3 cellular contexts compared by ENCODE assay signal in the genomic region with DNA sequence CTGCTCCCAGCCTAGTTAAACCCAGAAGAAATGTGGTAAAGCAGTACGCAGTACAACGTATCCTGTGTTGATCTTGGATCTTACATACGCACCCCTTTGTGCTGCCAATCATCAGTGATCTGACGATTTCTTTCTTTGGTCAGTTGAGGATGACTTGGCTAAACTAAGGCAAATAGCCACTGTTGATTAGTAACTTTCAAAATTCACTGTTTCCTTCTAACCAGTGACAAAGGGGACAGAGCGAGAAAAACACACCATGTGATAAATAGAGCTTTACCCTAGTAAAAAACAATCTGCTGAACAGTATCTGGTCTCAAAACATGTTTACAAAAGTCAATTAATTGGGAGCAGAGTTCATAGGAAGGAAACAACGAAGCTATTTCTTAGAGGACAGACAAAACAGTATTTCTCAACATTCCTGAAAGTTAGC.
TF ChIP-seq lines count a peak whose summit lies in the region.

No MANE protein-coding gene starts in this region.

TF ChIP-seq in GM23338, 12 proteins besides CTCF, POLR2A, EP300 and RAD21:
- TF ChIP-seq ZNF114 (CRISPR knock-in tag; IDR thresholded peaks at IDR 0.05), result no peak
- TF ChIP-seq NANOG (IDR thresholded peaks at IDR 0.05; ENCODE audit: borderline replicate concordance), result no peak
- TF ChIP-seq, protein P1, sequence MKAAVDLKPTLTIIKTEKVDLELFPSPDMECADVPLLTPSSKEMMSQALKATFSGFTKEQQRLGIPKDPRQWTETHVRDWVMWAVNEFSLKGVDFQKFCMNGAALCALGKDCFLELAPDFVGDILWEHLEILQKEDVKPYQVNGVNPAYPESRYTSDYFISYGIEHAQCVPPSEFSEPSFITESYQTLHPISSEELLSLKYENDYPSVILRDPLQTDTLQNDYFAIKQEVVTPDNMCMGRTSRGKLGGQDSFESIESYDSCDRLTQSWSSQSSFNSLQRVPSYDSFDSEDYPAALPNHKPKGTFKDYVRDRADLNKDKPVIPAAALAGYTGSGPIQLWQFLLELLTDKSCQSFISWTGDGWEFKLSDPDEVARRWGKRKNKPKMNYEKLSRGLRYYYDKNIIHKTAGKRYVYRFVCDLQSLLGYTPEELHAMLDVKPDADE (IDR thresholded peaks at IDR 0.05), result no peak
- TF ChIP-seq ZNF331 (CRISPR knock-in tag; IDR thresholded peaks at IDR 0.05; ENCODE audit: low read depth), result no peak
- no peak for TF ChIP-seq EZH2phosphoT487 (IDR thresholded peaks at IDR 0.05; ENCODE audit: unreplicated experiment)
- no peak for TF ChIP-seq POLR2AphosphoS5 (IDR thresholded peaks at IDR 0.05; ENCODE audit: low read depth)
- no peak for TF ChIP-seq EZH2 (IDR thresholded peaks at IDR 0.05; ENCODE audit: low read depth, unreplicated experiment)
- no peak for TF ChIP-seq JUNB (IDR thresholded peaks at IDR 0.05; ENCODE audit: unreplicated experiment)
- no peak for TF ChIP-seq CREB1 (CRISPR knock-in tag; IDR thresholded peaks at IDR 0.05; ENCODE audit: low read depth)
- TF ChIP-seq STAT1 (IDR thresholded peaks at IDR 0.05; ENCODE audit: unreplicated experiment), result no peak
TF ChIP-seq in GM23338: peak in this region for 0.

TF ChIP-seq in H1, 55 proteins besides CTCF, POLR2A, EP300 and RAD21:
- TF ChIP-seq BCL11A (IDR thresholded peaks at IDR 0.05; ENCODE audit: low read depth in 2 of 2, low read length in 2 of 2) (no peak), RFX5 (IDR thresholded peaks at IDR 0.05; ENCODE audit: borderline replicate concordance, low read depth, low read length) (no peak), MAFK (IDR thresholded peaks at IDR 0.05; ENCODE audit: low read depth, low read length) (no peak), KDM1A (IDR thresholded peaks at IDR 0.05; ENCODE audit: borderline replicate concordance, low read length) (no peak), CHD2 (IDR thresholded peaks at IDR 0.05; ENCODE audit: low read length) (no peak), SIRT6 (IDR thresholded peaks at IDR 0.05; ENCODE audit: low read length) (no peak), POLR2AphosphoS5 (IDR thresholded peaks at IDR 0.05; ENCODE audit: low read depth, low read length) (no peak), ASH2L (IDR thresholded peaks at IDR 0.05; ENCODE audit: low read length) (no peak), PHF8 (conservative IDR thresholded peaks at IDR 0.05; ENCODE audit: low read depth, low read length) (no peak), CBX8 (IDR thresholded peaks at IDR 0.05; ENCODE audit: borderline replicate concordance, low read depth, low read length) (no peak)

TF ChIP-seq in HepG2, 621 proteins besides CTCF, POLR2A, EP300 and RAD21:
- TF ChIP-seq BCL6 (CRISPR knock-in tag; IDR thresholded peaks at IDR 0.05), result peak; percentile 79
- TF ChIP-seq, protein P2, sequence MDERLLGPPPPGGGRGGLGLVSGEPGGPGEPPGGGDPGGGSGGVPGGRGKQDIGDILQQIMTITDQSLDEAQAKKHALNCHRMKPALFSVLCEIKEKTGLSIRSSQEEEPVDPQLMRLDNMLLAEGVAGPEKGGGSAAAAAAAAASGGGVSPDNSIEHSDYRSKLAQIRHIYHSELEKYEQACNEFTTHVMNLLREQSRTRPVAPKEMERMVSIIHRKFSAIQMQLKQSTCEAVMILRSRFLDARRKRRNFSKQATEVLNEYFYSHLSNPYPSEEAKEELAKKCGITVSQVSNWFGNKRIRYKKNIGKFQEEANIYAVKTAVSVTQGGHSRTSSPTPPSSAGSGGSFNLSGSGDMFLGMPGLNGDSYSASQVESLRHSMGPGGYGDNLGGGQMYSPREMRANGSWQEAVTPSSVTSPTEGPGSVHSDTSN (CRISPR knock-in tag; IDR thresholded peaks at IDR 0.05), result peak; percentile 56
- TF ChIP-seq SOX5 (CRISPR knock-in tag; IDR thresholded peaks at IDR 0.05; ENCODE audit: borderline replicate concordance), result peak; percentile 43; the same call in 1 of the 2 replicates
- TF ChIP-seq ARNT (IDR thresholded peaks at IDR 0.05), result no peak
- TF ChIP-seq MIXL1 (CRISPR knock-in tag; IDR thresholded peaks at IDR 0.05), result 0 out of 2 replicates have a peak, but pooled peaks have one; percentile 25
- TF ChIP-seq SRSF9 (IDR thresholded peaks at IDR 0.05; ENCODE audit: borderline replicate concordance, insufficient read depth, low read depth, low read length, poor library complexity, severe bottlenecking), result no peak
- peak; percentile 70; the same call in 1 of the 2 replicates for TF ChIP-seq NFE2L2 (IDR thresholded peaks at IDR 0.05; ENCODE audit: low read length)
- no peak for TF ChIP-seq FOXC1 (CRISPR knock-in tag; IDR thresholded peaks at IDR 0.05; ENCODE audit: borderline replicate concordance)
- TF ChIP-seq FOXP1 (IDR thresholded peaks at IDR 0.05), result no peak
- peak; percentile 66 for TF ChIP-seq FOXP1 (CRISPR knock-in tag; IDR thresholded peaks at IDR 0.05)
